ENCODE assay signal across 9 cellular contexts in genomic region chr2:25339121-25339738, GRCh38. TPM values are rescaled to one million over a fixed set of nuclear protein-coding genes. Genes with fewer than 3 reads are reported as not detected.
DNase-seq lines count a peak whose midpoint lies in the region; ATAC-seq, FAIRE-seq and TF ChIP-seq lines count a peak whose summit lies in the region.
"Had no signal": no experiment of that assay in that cellular context is flagged by ENCODE, and none has a peak within 500 bp of the region (broad histone marks: within the 10 kb centered on the region; RNA-seq: fewer than 3 reads in every experiment).

No MANE protein-coding gene starts in this region.

- H2BK12ac ChIP-seq in H1 (ENCODE audit: low read depth, low read length) = 0 out of 2 replicates have a peak overlapping the region, but pooled peaks have one; percentile 14

- no peak overlapping the region for H3K56ac ChIP-seq in H1 (replicated peaks; ENCODE audit: insufficient read length, low read depth, low read length)

- H2BK120ac ChIP-seq in H1 (replicated peaks; ENCODE audit: low read depth, low read length) = no peak overlapping the region

- H3K4me3 ChIP-seq in CD4-positive, alpha-beta memory T cell (ENCODE audit: low read length in 2 of 2) = no peak overlapping the region
- H3K4me3 ChIP-seq in H1 (ENCODE audit: extremely low read depth in 1 of 4, insufficient read depth in 2 of 4, low read depth in 3 of 4, low read length in 4 of 4) = no peak overlapping the region; a peak in 1 of 8 replicates
- H3K4me3 ChIP-seq in osteoblast (ENCODE audit: insufficient read depth, low read length) = no peak overlapping the region
- H3K4me3 ChIP-seq in upper lobe of left lung = no peak overlapping the region

- H3K27me3 Mint-ChIP-seq in CD4-positive, alpha-beta memory T cell = no peaks in the 10 kb centered on the region

- no peaks in the 10 kb centered on the region for H3K36me3 ChIP-seq in CD4-positive, alpha-beta memory T cell (ENCODE audit: insufficient read depth, low read length)
- H3K36me3 ChIP-seq in H1 (ENCODE audit: control insufficient read depth in 2 of 4, insufficient read depth in 4 of 4, low read length in 3 of 4) (no peaks in the 10 kb centered on the region), osteoblast (ENCODE audit: insufficient read depth, low read length) (no peaks in the 10 kb centered on the region), upper lobe of left lung (no peaks in the 10 kb centered on the region)
- H3K36me3 ChIP-seq: breast epithelium had no signal

- H3K14ac ChIP-seq in H1 (ENCODE audit: insufficient read length) = no peak overlapping the region

- no peak overlapping the region for H4K91ac ChIP-seq in H1 (replicated peaks; ENCODE audit: insufficient read length, low read length)

- TF ChIP-seq RAD21 in H1 (IDR thresholded peaks at IDR 0.05 in 1 of 2, conservative IDR thresholded peaks at IDR 0.05 in 1 of 2; ENCODE audit: low read depth in 2 of 2, low read length in 2 of 2) = no peak

- H4K20me1 ChIP-seq in H1 (replicated peaks in 1 of 2; ENCODE audit: control insufficient read depth in 1 of 2, insufficient read depth in 2 of 2, low read length in 2 of 2) (peaks cover 3 to 11% of the 10 kb centered on the region in 2 experiments), osteoblast (ENCODE audit: insufficient read depth, low read length) (peaks cover 50% of the 10 kb centered on the region)

- no peaks in the 10 kb centered on the region for H3K9me3 Mint-ChIP-seq in CD4-positive, alpha-beta memory T cell

- TF ChIP-seq CTCF in H1 (IDR thresholded peaks at IDR 0.05; ENCODE audit: control extremely low read depth in 1 of 3, insufficient read depth in 1 of 3, low read depth in 1 of 3, low read length in 3 of 3) (no peak), osteoblast (IDR thresholded peaks at IDR 0.05; ENCODE audit: extremely low read depth, low read depth, low read length) (no peak), upper lobe of left lung (IDR thresholded peaks at IDR 0.05) (no peak)

- peak overlapping the region; percentile 32 to 85 (median 57) for H3K27ac Mint-ChIP-seq in CD4-positive, alpha-beta memory T cell

- no peak for ATAC-seq in HG03025 (IDR thresholded peaks at IDR 0.05; ENCODE audit: low FRiP score, unreplicated experiment)
- no peak for ATAC-seq in upper lobe of left lung (ENCODE audit: low FRiP score in 2 of 2)

- H3K4ac ChIP-seq in H1 (replicated peaks; ENCODE audit: insufficient read length, low read depth, low read length) = no peak overlapping the region

- no peak overlapping the region for H3K9ac ChIP-seq in H1 (replicated peaks in 1 of 4; ENCODE audit: extremely low read depth in 1 of 4, low read depth in 3 of 4, low read length in 3 of 4)

- no peak overlapping the region for H2AFZ ChIP-seq in H1 (ENCODE audit: low read length)
- H2AFZ ChIP-seq in osteoblast (ENCODE audit: low read length) = no peak overlapping the region

- no peak overlapping the region for H3K23ac ChIP-seq in H1 (ENCODE audit: insufficient read length)

- no peak overlapping the region for H2BK20ac ChIP-seq in H1 (ENCODE audit: low read length)

- H3K4me2 ChIP-seq in H1 (ENCODE audit: insufficient read depth in 1 of 2, low read depth in 2 of 2, low read length in 2 of 2) (peak overlapping the region in 1 of 2 experiments; percentile 72; a peak in 2 of 4 replicates), osteoblast (ENCODE audit: insufficient read depth, low read length) (no peak overlapping the region)

- H3K18ac ChIP-seq in H1 (ENCODE audit: extremely low read depth, low read length) = no peak overlapping the region; the same call in 1 of the 2 replicates

- intact Hi-C loops in CD4-positive, alpha-beta memory T cell (cut with micrococcal nuclease) = loop anchor here (2.0 kb wide), 1 partner anchor 16 kb away; no protein-coding TSS in a partner anchor

- no peaks in the 10 kb centered on the region for H3K9me3 ChIP-seq in CD4-positive, alpha-beta memory T cell (ENCODE audit: control insufficient read depth in 1 of 2, low read length in 2 of 2)
- no peaks in the 10 kb centered on the region for H3K9me3 ChIP-seq in H1 (ENCODE audit: insufficient read depth in 2 of 2, low read depth in 1 of 2, low read length in 1 of 2)
- H3K9me3 ChIP-seq in osteoblast (ENCODE audit: low read depth, low read length) = no peaks in the 10 kb centered on the region
- H3K9me3 ChIP-seq in upper lobe of left lung = no peaks in the 10 kb centered on the region
- H3K9me3 ChIP-seq: breast epithelium had no signal

- TF ChIP-seq EP300 in H1 (IDR thresholded peaks at IDR 0.05; ENCODE audit: borderline replicate concordance in 1 of 2, low read depth in 2 of 2, low read length in 2 of 2) = no peak
- TF ChIP-seq EP300 in upper lobe of left lung (IDR thresholded peaks at IDR 0.05) = no peak

- 74% methylated on average over 9 of the region's 9 CpGs; no CpG with 5 or more reads in 1 of the 2 experiments for WGBS in H1 (ENCODE audit: extremely low coverage in 1 of 2, insufficient coverage in 1 of 2, insufficient read length in 1 of 2, insufficient replicate concordance in 2 of 2, low coverage in 1 of 2, low lambda C conversion rate in 2 of 2, missing lambda C conversion rate in 1 of 2), 2 experiments
- WGBS in upper lobe of left lung, 2 donors = 57 to 87% methylated on average over 4 to 7 of the region's 9 CpGs

- H3K4me1 ChIP-seq in CD4-positive, alpha-beta memory T cell (ENCODE audit: insufficient read depth, low read length) = peaks cover 68% of the 10 kb centered on the region
- H3K4me1 ChIP-seq in H1 (replicated peaks in 1 of 4; ENCODE audit: control insufficient read depth in 3 of 4, insufficient read depth in 4 of 4, low read length in 3 of 4) (peaks cover 9 to 44% (median 28%) of the 10 kb centered on the region in 4 experiments), osteoblast (ENCODE audit: insufficient read depth, low read length) (no peaks in the 10 kb centered on the region), upper lobe of left lung (peaks cover 17 to 51% (median 23%) of the 10 kb centered on the region in 4 donors)

- no peaks in the 10 kb centered on the region for H3K27me3 ChIP-seq in CD4-positive, alpha-beta memory T cell (ENCODE audit: insufficient read depth, low read length)
- H3K27me3 ChIP-seq in H1 (replicated peaks in 1 of 4; ENCODE audit: control insufficient read depth in 3 of 4, extremely low read depth in 1 of 4, insufficient read depth in 3 of 4, low read length in 3 of 4) (peaks cover 0 to 18% (median 12%) of the 10 kb centered on the region in 4 experiments; a peak in 6 of 7 replicates), osteoblast (ENCODE audit: insufficient read depth, low read length) (no peaks in the 10 kb centered on the region), upper lobe of left lung (no peaks in the 10 kb centered on the region)
- H3K27me3 ChIP-seq: breast epithelium had no signal

- peaks cover 3% of the 10 kb centered on the region for H3K79me1 ChIP-seq in H1 (ENCODE audit: low read depth, low read length)

- CTCF ChIA-PET in CD4-positive, alpha-beta memory T cell (lab: Charles Lee; ENCODE audit: partially characterized antibody) = interaction anchor here (0.9 to 6.2 kb wide), 4 partner anchors 22 to 30 kb away, joined by 3 to 28 read pairs (median 6); no protein-coding TSS in a partner anchor
- CTCF ChIA-PET in H1 (lab: Charles Lee; ENCODE audit: partially characterized antibody) = interaction anchor here (0.7 to 11.4 kb wide), 17 partner anchors 8 to 278 kb away, joined by 3 to 178 read pairs (median 4); no protein-coding TSS in a partner anchor

- H3K27ac ChIP-seq in CD4-positive, alpha-beta memory T cell (ENCODE audit: low read depth, low read length) = no peak overlapping the region
- H3K27ac ChIP-seq in H1 (ENCODE audit: low read depth, low read length) (no peak overlapping the region), osteoblast (ENCODE audit: low read depth, low read length) (no peak overlapping the region), upper lobe of left lung (peak overlapping the region in 2 of 4 donors; percentile 79 to 91)

- H3K79me2 ChIP-seq in H1 (ENCODE audit: control insufficient read depth in 1 of 2, insufficient read depth in 2 of 2, low read length in 2 of 2) = peaks cover 0 to 4% of the 10 kb centered on the region in 2 experiments; a peak in 1 of 4 replicates
- peaks cover 20% of the 10 kb centered on the region for H3K79me2 ChIP-seq in osteoblast (ENCODE audit: insufficient read depth, low read length)

- peaks cover 0 to 8% of the 10 kb centered on the region in 2 donors for H3K36me3 Mint-ChIP-seq in CD4-positive, alpha-beta memory T cell

- POLR2A ChIA-PET in CD4-positive, alpha-beta memory T cell (lab: Charles Lee; ENCODE audit: partially characterized antibody) = interaction anchor here (0.9 to 4.2 kb wide), 10 partner anchors 23 to 88 kb away, joined by 3 to 24 read pairs (median 4); no protein-coding TSS in a partner anchor
- POLR2A ChIA-PET in H1 (lab: Charles Lee; ENCODE audit: partially characterized antibody) = interaction anchor here (0.9 to 2.2 kb wide), 9 partner anchors 12 to 88 kb away, joined by 3 to 9 read pairs (median 3); no protein-coding TSS in a partner anchor

- peaks cover 9% of the 10 kb centered on the region; the same call in 1 of the 2 replicates for H3K23me2 ChIP-seq in H1 (ENCODE audit: low read depth, low read length)

- H4K5ac ChIP-seq in H1 (ENCODE audit: insufficient read length, low read depth, low read length) = no peak overlapping the region

- no peak for FAIRE-seq in H1 (lab: Jason Lieb, UNC)

- H2BK5ac ChIP-seq in H1 (ENCODE audit: low read depth, low read length) = no peak overlapping the region

- H2AK5ac ChIP-seq in H1 (ENCODE audit: low read depth, low read length) = peak overlapping the region; percentile 8; the same call in 1 of the 2 replicates

- DNase-seq in CD4-positive, alpha-beta memory T cell = no peak
- DNase-seq in NCI-H82 (lab: John Stamatoyannopoulos, UW) (peak; percentile 67), H1 (ENCODE audit: low read depth in 1 of 2, low spot score in 2 of 2) (peak in 1 of 2 experiments; percentile 53), osteoblast (ENCODE audit: insufficient read length, low spot score, missing footprints) (peak; percentile 38), NCI-H2029 treated with DMSO at 0.1 percent for 48 hours (lab: John Stamatoyannopoulos, UW) (no peak), upper lobe of left lung (no peak)
- no peak for DNase-seq in central memory CD4-positive, alpha-beta T cell

- no peak overlapping the region for H4K8ac ChIP-seq in H1 (ENCODE audit: extremely low read depth, insufficient read depth, low read length)

- peaks cover 36 to 59% (median 50%) of the 10 kb centered on the region in 4 donors for H3K4me1 Mint-ChIP-seq in CD4-positive, alpha-beta memory T cell

- H2BK15ac ChIP-seq in H1 (ENCODE audit: low read length) = no peak overlapping the region

- TF ChIP-seq POLR2A in H1 (IDR thresholded peaks at IDR 0.05; ENCODE audit: control extremely low read depth in 1 of 2, low read depth in 2 of 2, low read length in 2 of 2) (no peak), upper lobe of left lung (IDR thresholded peaks at IDR 0.05) (no peak)

- peak overlapping the region; percentile 67 to 84 (median 79) for H3K4me3 Mint-ChIP-seq in CD4-positive, alpha-beta memory T cell

RNA-seq across cellular contexts. Expression of gene DNMT3A, which starts 2.5 kb away (rescaled TPM):
- 10 to 100 TPM; 62.2 to 71.6 TPM for total RNA-seq in CD4-positive, alpha-beta memory T cell
- 10 to 100 TPM in 1 of 2 donors, 1 to 10 TPM in 1; 7.5 to 14.6 TPM for polyA plus RNA-seq in CD4-positive, alpha-beta memory T cell
- 162 and 178 TPM in 2 replicates for total RNA-seq in H1 (2021; fragmentation: NEBNext Ultra II Directional; extraction: Animal tissue kit (Norgen Biotek cat#: 25700))
- polyA plus RNA-seq in H1 (2011; rRNA removed) = 33.6 and 50.8 TPM in 2 replicates
- 36.6 TPM for polyA plus RNA-seq in H1 (2011; cell fraction: cytosol; rRNA removed)
- polyA plus RNA-seq in H1 (2011; cell fraction: nucleus; rRNA removed) = 120 TPM
- polyA plus RNA-seq in H1 (2012, experiment 1 of 2) = 95.4 to 118 TPM (median 100 TPM) in 4 replicates
- polyA plus RNA-seq in H1 (2012, experiment 2 of 2) = 19.1 TPM
- 58.9 TPM for polyA plus RNA-seq in H1 (2013, experiment 1 of 2)
- 54.4 TPM for polyA plus RNA-seq in H1 (2013, experiment 2 of 2)
- 80.2 and 102 TPM in 2 replicates for polyA minus RNA-seq in H1 (2011; rRNA and poly(A)+ RNA removed)
- polyA minus RNA-seq in H1 (2011; cell fraction: cytosol; rRNA and poly(A)+ RNA removed) = 99.8 TPM
- polyA minus RNA-seq in H1 (2011; cell fraction: nucleus; rRNA and poly(A)+ RNA removed) = 85.2 TPM
- total RNA-seq in osteoblast = 14.7 and 18.5 TPM in 2 replicates
- total RNA-seq in upper lobe of left lung = 10 to 100 TPM in 5 of 6 donors, 1 to 10 TPM in 1; 7.8 to 49.2 (median 30.4) TPM

Comparison
In these comparisons a context has a peak if more than half of its experiments do, and no peak if none do; other contexts are left out.
1. DNase-seq: peak in NCI-H82 (single experiment) and osteoblast (single experiment); none in CD4-positive, alpha-beta memory T cell (0 of 5), NCI-H2029 treated with DMSO at 0.1 percent for 48 hours (single experiment), central memory CD4-positive, alpha-beta T cell (single experiment) and upper lobe of left lung (0 of 2).